Comparison of ENCODE assay signal across 6 cellular contexts in the genomic region with DNA sequence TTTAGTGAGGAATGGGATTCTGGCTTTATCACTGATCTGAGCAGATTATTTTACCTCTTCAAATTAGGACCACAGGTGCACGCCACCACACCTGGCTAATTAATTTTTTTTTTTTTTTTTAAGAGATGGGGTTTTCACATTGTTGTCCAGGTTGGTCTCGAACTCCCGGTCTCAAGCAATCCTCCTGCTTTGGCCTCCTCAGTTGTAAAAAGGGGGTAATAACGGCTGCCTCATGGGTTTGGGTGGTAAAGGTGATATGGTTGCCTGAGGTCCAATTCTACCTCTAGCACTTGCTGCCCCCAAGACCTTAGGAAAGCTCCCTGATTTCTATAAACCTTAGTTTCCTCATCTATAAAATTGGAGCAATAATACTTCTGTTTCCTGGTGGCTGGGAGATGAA.
"Had no signal": no experiment of that assay in that cellular context is flagged by ENCODE, and none has a peak within 500 bp of the region (broad histone marks: within the 10 kb centered on the region; RNA-seq: fewer than 3 reads in every experiment).

No MANE protein-coding gene starts in this region.

- H3K27ac ChIP-seq: GM23248, HL-60 had no signal

- H3K36me3 Mint-ChIP-seq: IgD-negative memory B cell had no signal

- H2AFZ ChIP-seq: GM23248 had no signal

- H3K4me3 Mint-ChIP-seq: H9, IgD-negative memory B cell had no signal

- DNase-seq: GM23248, H9, HCEC 1CT, KBM-7 had no signal

- H3K4me3 ChIP-seq: GM23248 had no signal
